Comparison of ENCODE assay signal across 8 cellular contexts in genomic region chr3:56783644-56784451, GRCh38. TPM values are rescaled to one million over a fixed set of nuclear protein-coding genes. Genes with fewer than 3 reads are reported as not detected.
A peak's percentile ranks its signal among the peaks of the same experiment; 100 is the strongest.
DNase-seq lines count a peak whose midpoint lies in the region; ATAC-seq lines count a peak whose summit lies in the region.

No MANE protein-coding gene starts in this region.

- peak overlapping the region in 5 of 10 experiments; percentile 8 to 46 (median 16); a peak in 6 of 20 replicates for H3K4me3 ChIP-seq in BLaER1 treated with 17β-estradiol and CSF1 and Interleukin-3, amounts not matched to agents 10 nM and 100 nM
- no peak overlapping the region for H3K4me3 ChIP-seq in right cardiac atrium (ENCODE audit: low read length)

- DNase-seq in SHP77 (lab: John Stamatoyannopoulos, UW) (peak; percentile 54 to 74), right cardiac atrium (peak; percentile 42 to 66 (median 62)), NCI-H2029 (lab: John Stamatoyannopoulos, UW) (no peak)
- DNase-seq in stimulated activated CD4-positive, alpha-beta T cell treated with anti-CD3 and anti-CD28 coated beads, Interleukin-12 subunit alpha, Interleukin-12 subunit beta, amount 100 ng/mL, for 48 hours (ENCODE audit: low read depth in 2 of 3, low spot score in 1 of 3), result peak in 2 of 3 donors; percentile 50 to 54

- H3K4me3 Mint-ChIP-seq in activated naive CD8-positive, alpha-beta T cell, result peak overlapping the region; percentile 77

- peaks cover 0 to 11% (median 0%) of the 10 kb centered on the region in 11 experiments; a peak in 1 of 22 replicates for H4K20me1 ChIP-seq in BLaER1 treated with 17β-estradiol and CSF1 and Interleukin-3, amounts not matched to agents 10 nM and 100 nM

- H3K9me3 Mint-ChIP-seq in activated naive CD8-positive, alpha-beta T cell (ENCODE audit: low read depth), result no peaks in the 10 kb centered on the region

- peaks cover 6 to 98% (median 50%) of the 10 kb centered on the region in 10 experiments for H3K4me1 ChIP-seq in BLaER1 treated with 17β-estradiol and CSF1 and Interleukin-3, amounts not matched to agents 10 nM and 100 nM
- peaks cover 20% of the 10 kb centered on the region for H3K4me1 ChIP-seq in right cardiac atrium (ENCODE audit: control insufficient read depth, insufficient read depth, low read length)

- peak overlapping the region in 10 of 11 experiments; percentile 39 to 79 (median 68); a peak in 18 of 22 replicates for H3K9ac ChIP-seq in BLaER1 treated with 17β-estradiol and CSF1 and Interleukin-3, amounts not matched to agents 10 nM and 100 nM

- H3K9me3 ChIP-seq in BLaER1 treated with 17β-estradiol and CSF1 and Interleukin-3, amounts not matched to agents 10 nM and 100 nM (replicated peaks in 1 of 11), result no peaks in the 10 kb centered on the region
- H3K9me3 ChIP-seq in right cardiac atrium (ENCODE audit: control insufficient read depth, low read length), result no peaks in the 10 kb centered on the region

- peaks cover 96% of the 10 kb centered on the region for H3K4me1 Mint-ChIP-seq in activated naive CD8-positive, alpha-beta T cell (ENCODE audit: low read depth)

- intact Hi-C loops in right cardiac atrium (cut with DNase I), result no loop called here

- H3K27me3 Mint-ChIP-seq in activated naive CD8-positive, alpha-beta T cell, result no peaks in the 10 kb centered on the region

- no peaks in the 10 kb centered on the region for H3K27me3 ChIP-seq in BLaER1 treated with 17β-estradiol and CSF1 and Interleukin-3, amounts not matched to agents 10 nM and 100 nM
- H3K27me3 ChIP-seq in right cardiac atrium (ENCODE audit: control insufficient read depth, insufficient read depth), result no peaks in the 10 kb centered on the region

- H3K36me3 Mint-ChIP-seq in activated naive CD8-positive, alpha-beta T cell, result peaks cover 15% of the 10 kb centered on the region

- peak; percentile 97 for ATAC-seq in GM19438 (IDR thresholded peaks at IDR 0.05; ENCODE audit: low read depth, unreplicated experiment)
- ATAC-seq in HG03521 (IDR thresholded peaks at IDR 0.05; ENCODE audit: unreplicated experiment), result peak; percentile 96
- peak; percentile 80 to 88 for ATAC-seq in right cardiac atrium

- 45% methylated on average over 8 of the region's 8 CpGs for WGBS in right cardiac atrium

- peak overlapping the region; percentile 98 for H3K27ac Mint-ChIP-seq in activated naive CD8-positive, alpha-beta T cell

- H3K36me3 ChIP-seq in BLaER1 treated with 17β-estradiol and CSF1 and Interleukin-3, amounts not matched to agents 10 nM and 100 nM, result peaks cover 0 to 49% (median 0%) of the 10 kb centered on the region in 11 experiments; a peak in 2 of 22 replicates

- peak overlapping the region; percentile 15 to 91 (median 77); a peak in 21 of 22 replicates for H3K4me2 ChIP-seq in BLaER1 treated with 17β-estradiol and CSF1 and Interleukin-3, amounts not matched to agents 10 nM and 100 nM

- peak overlapping the region; percentile 49 to 90 (median 84) for H3K27ac ChIP-seq in BLaER1 treated with 17β-estradiol and CSF1 and Interleukin-3, amounts not matched to agents 10 nM and 100 nM
- H3K27ac ChIP-seq in right cardiac atrium (ENCODE audit: low read length), result peak overlapping the region; percentile 43

RNA-seq across cellular contexts. Expression of gene ARHGEF3, which starts 17.9 kb away (rescaled TPM):
- 10 to 100 TPM; 10.0 to 11.4 (median 11.2) TPM for total RNA-seq in right cardiac atrium
- polyA plus RNA-seq in right cardiac atrium, result 5.9 TPM
